10 cellular contexts compared by ENCODE assay signal in the genomic region with DNA sequence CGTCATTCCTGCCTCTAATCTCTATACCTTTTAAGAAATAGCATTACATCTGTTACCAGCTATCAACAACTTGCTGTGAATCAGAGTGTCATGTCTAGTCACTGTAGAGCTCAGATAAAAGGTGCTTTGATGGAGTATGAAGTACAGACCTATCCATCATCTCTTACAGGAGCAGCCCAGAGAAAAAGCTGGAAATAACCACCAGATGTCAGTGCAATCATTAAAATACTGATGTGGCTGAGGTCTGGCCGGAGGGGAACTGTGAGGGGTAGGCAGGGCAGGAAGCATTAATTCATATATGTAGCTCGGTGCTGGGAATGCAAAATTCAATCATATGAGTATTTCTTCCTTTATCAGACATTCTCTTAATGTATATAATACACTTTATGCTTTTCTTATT.
DNase-seq lines count a peak whose midpoint lies in the region; ATAC-seq and TF ChIP-seq lines count a peak whose summit lies in the region.
"Had no signal": no experiment of that assay in that cellular context is flagged by ENCODE, and none has a peak within 500 bp of the region (broad histone marks: within the 10 kb centered on the region; RNA-seq: fewer than 3 reads in every experiment).

No MANE protein-coding gene starts in this region.

- no peaks in the 10 kb centered on the region for H3K9me2 ChIP-seq in Karpas-422 (replicated peaks; ENCODE audit: insufficient read depth, low read length)

- ATAC-seq in CD8-positive, alpha-beta T cell, result no peak

- WGBS in mammary epithelial cell (ENCODE audit: low coverage, missing lambda C conversion rate), result 67% methylated on average over 3 of the region's 3 CpGs

- DNase-seq in EH (ENCODE audit: low read depth) (peak; percentile 7), Karpas-422 (peak; percentile 61), mammary epithelial cell (peak; percentile 2), nephron progenitor cell (no peak), ureter (ENCODE audit: low spot score) (no peak), Peyer's patch (no peak), NCI-H524 treated with DMSO at 0.1 percent for 48 hours (lab: John Stamatoyannopoulos, UW) (no peak)
- no peak for DNase-seq in CD8-positive, alpha-beta T cell
- DNase-seq: HCEC 1CT, T1000 had no signal

- no peaks in the 10 kb centered on the region for H3K79me2 ChIP-seq in Karpas-422 (ENCODE audit: low read length)
- H3K79me2 ChIP-seq in mammary epithelial cell (ENCODE audit: insufficient read depth, low read length), result no peaks in the 10 kb centered on the region

- H3K27me3 ChIP-seq in Karpas-422 (ENCODE audit: low read length) (no peaks in the 10 kb centered on the region), mammary epithelial cell (ENCODE audit: insufficient read depth, low read length) (no peaks in the 10 kb centered on the region), Peyer's patch (no peaks in the 10 kb centered on the region)
- H3K27me3 ChIP-seq in CD8-positive, alpha-beta T cell (ENCODE audit: insufficient read depth, low read length), result no peaks in the 10 kb centered on the region

- no peak overlapping the region for H2AFZ ChIP-seq in Karpas-422 (ENCODE audit: low read length)
- H2AFZ ChIP-seq in mammary epithelial cell (ENCODE audit: low read depth, low read length), result no peak overlapping the region

- POLR2A ChIA-PET in CD8-positive, alpha-beta T cell (lab: Charles Lee), result interaction anchor here (0.8 kb wide), 1 partner anchor 12 kb away, joined by 3 read pairs; no protein-coding TSS in a partner anchor

- H4K20me1 ChIP-seq in Karpas-422 (ENCODE audit: insufficient read depth, low read depth, low read length) (0 out of 2 replicates have a peak, but pooled peaks cover 4% of the 10 kb centered on the region), mammary epithelial cell (ENCODE audit: insufficient read depth, low read length) (no peaks in the 10 kb centered on the region)

- CTCF ChIA-PET in mammary epithelial cell (lab: Charles Lee; ENCODE audit: low non-redundant PET), result interaction anchor here (0.5 to 1.2 kb wide), 4 partner anchors 105 to 348 kb away, joined by 3 to 5 read pairs (median 4); no protein-coding TSS in a partner anchor
- CTCF ChIA-PET in CD8-positive, alpha-beta T cell (lab: Charles Lee), result interaction anchor here (1.1 to 1.9 kb wide), 3 partner anchors 16 to 480 kb away, joined by 3 to 8 read pairs (median 4); no protein-coding TSS in a partner anchor

- H3K36me3 Mint-ChIP-seq in nephron progenitor cell (ENCODE audit: low read depth), result no peaks in the 10 kb centered on the region
- no peaks in the 10 kb centered on the region for H3K36me3 Mint-ChIP-seq in CD8-positive, alpha-beta T cell

- H3K27ac ChIP-seq in Karpas-422 (ENCODE audit: low read length), result no peak overlapping the region
- no peak overlapping the region for H3K27ac ChIP-seq in mammary epithelial cell (ENCODE audit: insufficient read depth, low read depth, low read length)
- H3K27ac ChIP-seq in Peyer's patch, result no peak overlapping the region
- no peak overlapping the region for H3K27ac ChIP-seq in CD8-positive, alpha-beta T cell (ENCODE audit: low read depth, low read length)

- H3K4me1 Mint-ChIP-seq in nephron progenitor cell, result peaks cover 20% of the 10 kb centered on the region
- H3K4me1 Mint-ChIP-seq in CD8-positive, alpha-beta T cell (ENCODE audit: low read depth), result no peaks in the 10 kb centered on the region

- in situ Hi-C loops in mammary epithelial cell (cut with MboI; ENCODE audit: low sequenced_read_pairs in 2 of 2), result no loop called here

- intact Hi-C loops in mammary epithelial cell (cut with micrococcal nuclease), result loop anchor here (1.0 to 5.0 kb wide), 3 partner anchors 104 to 480 kb away; partner anchors contain the start of gene CCNB3
- intact Hi-C loops in CD8-positive, alpha-beta T cell (cut with DNase I, micrococcal nuclease), result loop anchor here in 1 of 2 experiments (5.0 kb wide), 1 partner anchor 482 kb away; no protein-coding TSS in a partner anchor

- no peak overlapping the region for H3K4me3 Mint-ChIP-seq in nephron progenitor cell
- no peak overlapping the region for H3K4me3 Mint-ChIP-seq in CD8-positive, alpha-beta T cell

- peaks cover 32% of the 10 kb centered on the region for H3K9me3 Mint-ChIP-seq in nephron progenitor cell
- no peaks in the 10 kb centered on the region for H3K9me3 Mint-ChIP-seq in CD8-positive, alpha-beta T cell

- TF ChIP-seq CTCF in mammary epithelial cell (conservative IDR thresholded peaks at IDR 0.05 in 1 of 2, IDR thresholded peaks at IDR 0.05 in 1 of 2; ENCODE audit: extremely low read depth in 1 of 2, insufficient read depth in 1 of 2, low read depth in 1 of 2, low read length in 2 of 2), result peak; percentile 9 to 38
- no peak for TF ChIP-seq CTCF in nephron progenitor cell (IDR thresholded peaks at IDR 0.05)
- TF ChIP-seq CTCF in Peyer's patch (IDR thresholded peaks at IDR 0.05), result peak in 3 of 6 experiments; percentile 49 to 55 (median 51)
- TF ChIP-seq CTCF in CD8-positive, alpha-beta T cell (IDR thresholded peaks at IDR 0.05), result no peak

- no peaks in the 10 kb centered on the region for H3K27me3 Mint-ChIP-seq in nephron progenitor cell (ENCODE audit: low read depth, poor library complexity)
- H3K27me3 Mint-ChIP-seq in CD8-positive, alpha-beta T cell (ENCODE audit: low read depth), result no peaks in the 10 kb centered on the region

- H3K36me3 ChIP-seq in Karpas-422 (ENCODE audit: insufficient read depth, low read length) (no peaks in the 10 kb centered on the region), mammary epithelial cell (ENCODE audit: insufficient read depth, low read length) (no peaks in the 10 kb centered on the region), Peyer's patch (no peaks in the 10 kb centered on the region)
- H3K36me3 ChIP-seq in CD8-positive, alpha-beta T cell (ENCODE audit: insufficient read depth, low read length), result no peaks in the 10 kb centered on the region

- H3K4me1 ChIP-seq in Karpas-422 (ENCODE audit: low read length) (no peaks in the 10 kb centered on the region), mammary epithelial cell (ENCODE audit: insufficient read depth, low read length) (no peaks in the 10 kb centered on the region), Peyer's patch (no peaks in the 10 kb centered on the region)
- no peaks in the 10 kb centered on the region for H3K4me1 ChIP-seq in CD8-positive, alpha-beta T cell (ENCODE audit: insufficient read depth, low read length)

- no peak overlapping the region for H3K4me2 ChIP-seq in Karpas-422 (ENCODE audit: low read depth, low read length, poor library complexity, severe bottlenecking)
- no peak overlapping the region for H3K4me2 ChIP-seq in mammary epithelial cell (ENCODE audit: insufficient read depth, low read depth, low read length)

- H3K9ac ChIP-seq in Karpas-422 (ENCODE audit: low read length) (no peak overlapping the region), mammary epithelial cell (ENCODE audit: insufficient read depth, low read length) (no peak overlapping the region)

- no peak overlapping the region for H3K4me3 ChIP-seq in Karpas-422 (ENCODE audit: low read length)
- no peak overlapping the region for H3K4me3 ChIP-seq in mammary epithelial cell (replicated peaks in 1 of 3; ENCODE audit: insufficient read depth in 1 of 3, low read depth in 2 of 3, low read length in 3 of 3)
- no peak overlapping the region for H3K4me3 ChIP-seq in Peyer's patch
- no peak overlapping the region for H3K4me3 ChIP-seq in CD8-positive, alpha-beta T cell (ENCODE audit: low read depth, low read length)

- no peaks in the 10 kb centered on the region for H3K9me3 ChIP-seq in Karpas-422 (ENCODE audit: low read length)
- no peaks in the 10 kb centered on the region for H3K9me3 ChIP-seq in mammary epithelial cell (replicated peaks; ENCODE audit: insufficient read depth, low read length)
- no peaks in the 10 kb centered on the region for H3K9me3 ChIP-seq in Peyer's patch
- H3K9me3 ChIP-seq in CD8-positive, alpha-beta T cell (ENCODE audit: low read length), result no peaks in the 10 kb centered on the region

- dilution Hi-C loops in mammary epithelial cell (cut with HindIII; ENCODE audit: low sequenced_read_pairs), result no loop called here

- TF ChIP-seq POLR2A in Peyer's patch (IDR thresholded peaks at IDR 0.05), result no peak

- peak overlapping the region; percentile 70 for H3K27ac Mint-ChIP-seq in nephron progenitor cell
- H3K27ac Mint-ChIP-seq in CD8-positive, alpha-beta T cell, result no peak overlapping the region

- no TSS peak for BruUV-seq in mammary epithelial cell (replicated peaks; lab: Mats Ljungman, UMichigan)

Comparison
In these comparisons a context has a peak if more than half of its experiments do, and no peak if none do; other contexts are left out.
1. DNase-seq: peak in EH (single experiment), Karpas-422 (single experiment) and mammary epithelial cell (single experiment); none in nephron progenitor cell (single experiment), ureter (single experiment), Peyer's patch (0 of 3), CD8-positive, alpha-beta T cell (0 of 7) and NCI-H524 treated with DMSO at 0.1 percent for 48 hours (single experiment).
2. CTCF ChIP-seq: peak in mammary epithelial cell (2 of 2); none in nephron progenitor cell (single experiment) and CD8-positive, alpha-beta T cell (single experiment).